In genomic region chr5:162948677-162949076, GRCh38 we compare ENCODE assay signal across 28 cellular contexts.
"Had no signal": no experiment of that assay in that cellular context is flagged by ENCODE, and none has a peak within 500 bp of the region (broad histone marks: within the 10 kb centered on the region; RNA-seq: fewer than 3 reads in every experiment).

No MANE protein-coding gene starts in this region.

- H3K9me3 ChIP-seq: stomach, suprapubic skin, testis, thoracic aorta, thyroid gland, tibial artery, tibial nerve, transverse colon, upper lobe of left lung, upper lobe of right lung, uterus, vagina had no signal

- H3K27me3 ChIP-seq: stomach, suprapubic skin, testis, thyroid gland, tibial artery, tibial nerve, transverse colon, upper lobe of left lung, upper lobe of right lung, uterus, vagina had no signal

- H3K4me3 ChIP-seq: stomach, suprapubic skin, testis, thoracic aorta, thyroid gland, tibial artery, tibial nerve, transverse colon, upper lobe of left lung, upper lobe of right lung, uterus, vagina had no signal

- H3K27ac Mint-ChIP-seq: stimulated activated effector memory CD8-positive, alpha-beta T cell treated with anti-CD3 and anti-CD28 coated beads, Interleukin-12 subunit alpha, Interleukin-12 subunit beta, amount 100 ng/mL, for 72 hours; stimulated activated memory B cell treated with anti-CD40 and anti-IgM and Interleukin-4, amounts not matched to agents 10 μg/mL and 1 μg/mL and 100 μg/mL, for 72 hours; stimulated activated naive B cell treated with anti-CD40 and anti-IgM and Interleukin-4, amounts not matched to agents 10 μg/mL and 1 μg/mL and 100 μg/mL, for 72 hours; stimulated activated naive CD8-positive, alpha-beta T cell treated with anti-CD3 and anti-CD28 coated beads, Interleukin-15, amount 100 ng/mL, for 72 hours; stimulated activated naive CD8-positive, alpha-beta T cell treated with anti-CD3 and anti-CD28 coated beads, Interleukin-15, Interleukin-2, amounts not matched to agents 100 ng/mL and 50 ng/mL, for 24 hours; type B pancreatic cell had no signal

- H3K36me3 Mint-ChIP-seq: stimulated activated effector memory CD8-positive, alpha-beta T cell treated with anti-CD3 and anti-CD28 coated beads, Interleukin-12 subunit alpha, Interleukin-12 subunit beta, amount 100 ng/mL, for 72 hours; stimulated activated memory B cell treated with anti-CD40 and anti-IgM and Interleukin-4, amounts not matched to agents 10 μg/mL and 1 μg/mL and 100 μg/mL, for 72 hours; stimulated activated naive B cell treated with anti-CD40 and anti-IgM and Interleukin-4, amounts not matched to agents 10 μg/mL and 1 μg/mL and 100 μg/mL, for 72 hours; type B pancreatic cell had no signal

- DNase-seq: stimulated activated CD4-positive, alpha-beta T cell treated with anti-CD3 and anti-CD28 coated beads, Interleukin-2, amount 100 ng/mL, for 48 hours; stimulated activated CD4-positive, alpha-beta T cell treated with anti-CD3 and anti-CD28 coated beads, Interleukin-4, amount 100 ng/mL, for 1 hour; stimulated activated CD4-positive, alpha-beta T cell treated with anti-CD3 and anti-CD28 coated beads, Interleukin-4, amount 100 ng/mL, for 24 hours; stimulated activated CD4-positive, alpha-beta T cell treated with anti-CD3 and anti-CD28 coated beads, Interleukin-4, amount 100 ng/mL, for 4 hours; stimulated activated CD8-positive, alpha-beta memory T cell treated with anti-CD3 and anti-CD28 coated beads, Interleukin-4, amount 100 ng/mL, for 48 hours; stimulated activated naive B cell treated with anti-CD40 and anti-IgM and Interleukin-4, amounts not matched to agents 10 μg/mL and 1 μg/mL and 100 μg/mL, for 72 hours; stimulated activated naive CD4-positive, alpha-beta T cell; stimulated activated naive CD4-positive, alpha-beta T cell treated with Interleukin-2 at 50 U/mL for 16 hours; stimulated activated naive CD8-positive, alpha-beta T cell treated with anti-CD3 and anti-CD28 coated beads, Interleukin-15, amount 100 ng/mL, for 72 hours; stimulated activated naive CD8-positive, alpha-beta T cell treated with anti-CD3 and anti-CD28 coated beads, Interleukin-15, Interleukin-2, amounts not matched to agents 100 U/mL and 50 U/mL, for 24 hours; stomach; substantia nigra; testis; thyroid gland; tibial artery; transverse colon; trophoblast cell; upper lobe of left lung; upper lobe of right lung; uterus had no signal

- H3K4me3 Mint-ChIP-seq: stimulated activated effector memory CD8-positive, alpha-beta T cell treated with anti-CD3 and anti-CD28 coated beads, Interleukin-12 subunit alpha, Interleukin-12 subunit beta, amount 100 ng/mL, for 72 hours; stimulated activated memory B cell treated with anti-CD40 and anti-IgM and Interleukin-4, amounts not matched to agents 10 μg/mL and 1 μg/mL and 100 μg/mL, for 72 hours; stimulated activated naive B cell treated with anti-CD40 and anti-IgM and Interleukin-4, amounts not matched to agents 10 μg/mL and 1 μg/mL and 100 μg/mL, for 72 hours; stimulated activated naive CD8-positive, alpha-beta T cell treated with anti-CD3 and anti-CD28 coated beads, Interleukin-15, amount 100 ng/mL, for 72 hours; stimulated activated naive CD8-positive, alpha-beta T cell treated with anti-CD3 and anti-CD28 coated beads, Interleukin-15, Interleukin-2, amounts not matched to agents 100 ng/mL and 50 ng/mL, for 24 hours; type B pancreatic cell had no signal

- H3K27ac ChIP-seq: stomach, suprapubic skin, testis, thoracic aorta, thyroid gland, tibial artery, tibial nerve, transverse colon, upper lobe of left lung, upper lobe of right lung, uterus, vagina had no signal

- H3K36me3 ChIP-seq: stomach, suprapubic skin, thoracic aorta, thyroid gland, tibial artery, tibial nerve, transverse colon, upper lobe of left lung, upper lobe of right lung, uterus, vagina had no signal

- H3K9me3 Mint-ChIP-seq: type B pancreatic cell had no signal

- H3K4me1 Mint-ChIP-seq: stimulated activated effector memory CD8-positive, alpha-beta T cell treated with anti-CD3 and anti-CD28 coated beads, Interleukin-12 subunit alpha, Interleukin-12 subunit beta, amount 100 ng/mL, for 72 hours; stimulated activated memory B cell treated with anti-CD40 and anti-IgM and Interleukin-4, amounts not matched to agents 10 μg/mL and 1 μg/mL and 100 μg/mL, for 72 hours; stimulated activated naive B cell treated with anti-CD40 and anti-IgM and Interleukin-4, amounts not matched to agents 10 μg/mL and 1 μg/mL and 100 μg/mL, for 72 hours; stimulated activated naive CD8-positive, alpha-beta T cell treated with anti-CD3 and anti-CD28 coated beads, Interleukin-15, amount 100 ng/mL, for 72 hours had no signal

- H3K27me3 Mint-ChIP-seq: stimulated activated memory B cell treated with anti-CD40 and anti-IgM and Interleukin-4, amounts not matched to agents 10 μg/mL and 1 μg/mL and 100 μg/mL, for 72 hours; stimulated activated naive B cell treated with anti-CD40 and anti-IgM and Interleukin-4, amounts not matched to agents 10 μg/mL and 1 μg/mL and 100 μg/mL, for 72 hours; stimulated activated naive CD8-positive, alpha-beta T cell treated with anti-CD3 and anti-CD28 coated beads, Interleukin-15, amount 100 ng/mL, for 72 hours; stimulated activated naive CD8-positive, alpha-beta T cell treated with anti-CD3 and anti-CD28 coated beads, Interleukin-15, Interleukin-2, amounts not matched to agents 100 ng/mL and 50 ng/mL, for 24 hours; type B pancreatic cell had no signal
